ENCODE assay signal across 9 cellular contexts in genomic region chr20:45345104-45345936, GRCh38. TPM values are rescaled to one million over a fixed set of nuclear protein-coding genes. Genes with fewer than 3 reads are reported as not detected.
DNase-seq lines count a peak whose midpoint lies in the region; ATAC-seq and TF ChIP-seq lines count a peak whose summit lies in the region.
"Had no signal": no experiment of that assay in that cellular context is flagged by ENCODE, and none has a peak within 500 bp of the region (broad histone marks: within the 10 kb centered on the region; RNA-seq: fewer than 3 reads in every experiment).

No MANE protein-coding gene starts in this region.

- TF ChIP-seq RAD21 in Ishikawa (IDR thresholded peaks at IDR 0.05; ENCODE audit: low read depth) = no peak

- H2BK120ac ChIP-seq in neuronal stem cell (ENCODE audit: low read depth, low read length) = no peak overlapping the region

- H2AK5ac ChIP-seq in neuronal stem cell (ENCODE audit: low read depth, low read length) = no peak overlapping the region

- H3K9me3 ChIP-seq in mucosa of rectum (ENCODE audit: control insufficient read depth in 2 of 2, low read length in 2 of 2) = no peaks in the 10 kb centered on the region
- no peaks in the 10 kb centered on the region for H3K9me3 ChIP-seq in neuronal stem cell (replicated peaks in 1 of 2; ENCODE audit: control insufficient read depth in 2 of 2, insufficient read depth in 1 of 2, low read depth in 1 of 2, low read length in 2 of 2)

- H3K4me2 ChIP-seq in neuronal stem cell (ENCODE audit: insufficient read depth, low read length, poor library complexity, severe bottlenecking) = no peak overlapping the region

- CTCF ChIA-PET in AG04449 (lab: Yijun Ruan, JAX) = interaction anchor here (1.9 to 5.9 kb wide), 5 partner anchors 10 to 92 kb away, joined by 6 to 60 read pairs (median 17); partner anchors contain the start of gene SYS1

- no peak overlapping the region for H2BK15ac ChIP-seq in neuronal stem cell (ENCODE audit: low read length)

- no peak overlapping the region for H2BK12ac ChIP-seq in neuronal stem cell (ENCODE audit: low read length)

- H4K8ac ChIP-seq in neuronal stem cell (ENCODE audit: low read depth, low read length) = no peak overlapping the region

- no peak for ATAC-seq in GM19397 (IDR thresholded peaks at IDR 0.05; ENCODE audit: unreplicated experiment)
- no peak for ATAC-seq in GM21825 (IDR thresholded peaks at IDR 0.05; ENCODE audit: unreplicated experiment)
- ATAC-seq: activated CD4-positive, CD25-positive, alpha-beta regulatory T cell treated with anti-CD3 and anti-CD28 coated beads, Interleukin-2, amount 50 U/mL, for 24 hours had no signal

- H2AFZ ChIP-seq in neuronal stem cell (ENCODE audit: low read length) = no peak overlapping the region

- H3K27ac ChIP-seq in cingulate gyrus (ENCODE audit: low read depth, low read length) = peak overlapping the region; percentile 13
- H3K27ac ChIP-seq in mucosa of rectum (ENCODE audit: low read depth in 2 of 2, low read length in 2 of 2) = peak overlapping the region; percentile 82 to 91
- no peak overlapping the region for H3K27ac ChIP-seq in neuronal stem cell (replicated peaks; ENCODE audit: low read length)

- peaks cover 61 to 74% of the 10 kb centered on the region in 2 donors for H3K4me1 ChIP-seq in mucosa of rectum (ENCODE audit: control insufficient read depth in 2 of 2, insufficient read depth in 2 of 2, low read length in 2 of 2)
- peaks cover 46 to 47% of the 10 kb centered on the region in 2 donors for H3K4me1 ChIP-seq in neuronal stem cell (ENCODE audit: control insufficient read depth in 2 of 2, insufficient read depth in 1 of 2, low read depth in 1 of 2, low read length in 2 of 2)

- H3K27me3 ChIP-seq in mucosa of rectum (ENCODE audit: control insufficient read depth in 2 of 2, insufficient read depth in 2 of 2, low read length in 2 of 2) (no peaks in the 10 kb centered on the region), neuronal stem cell (ENCODE audit: control insufficient read depth in 3 of 3, insufficient read depth in 3 of 3, low read depth in 1 of 3, low read length in 3 of 3) (peaks cover 0 to 32% (median 0%) of the 10 kb centered on the region in 3 experiments)

- H2BK5ac ChIP-seq in neuronal stem cell (ENCODE audit: low read length) = no peak overlapping the region

- TF ChIP-seq EP300 in Ishikawa (IDR thresholded peaks at IDR 0.05; ENCODE audit: borderline replicate concordance) = peak; percentile 85; the same call in 1 of the 2 replicates

- H3K9ac ChIP-seq in mucosa of rectum (ENCODE audit: low read depth in 1 of 2, low read length in 2 of 2) (peak overlapping the region; percentile 91 to 96), neuronal stem cell (ENCODE audit: low read depth, low read length, poor library complexity) (no peak overlapping the region)

- H3K36me3 ChIP-seq in mucosa of rectum (ENCODE audit: control insufficient read depth in 2 of 2, insufficient read depth in 2 of 2, low read length in 2 of 2) (peaks cover 0 to 3% of the 10 kb centered on the region in 2 donors), neuronal stem cell (replicated peaks in 1 of 2; ENCODE audit: control insufficient read depth in 2 of 2, insufficient read depth in 2 of 2, low read length in 2 of 2) (no peaks in the 10 kb centered on the region)

- no peak overlapping the region for H3K4ac ChIP-seq in neuronal stem cell (ENCODE audit: low read length)

- no peaks in the 10 kb centered on the region for H3K79me1 ChIP-seq in neuronal stem cell (ENCODE audit: low read depth, low read length)

- no peak overlapping the region for H3K23ac ChIP-seq in neuronal stem cell (ENCODE audit: low read depth, low read length, poor library complexity)

- H3K4me3 ChIP-seq in AG04449 (ENCODE audit: low read depth, low read length) (peak overlapping the region; percentile 84), mucosa of rectum (ENCODE audit: low read length in 2 of 2) (peak overlapping the region; percentile 79 to 94), neuronal stem cell (ENCODE audit: low read length in 2 of 2) (no peak overlapping the region)

- no peak for TF ChIP-seq CTCF in AG04449 (IDR thresholded peaks at IDR 0.05; ENCODE audit: insufficient read depth, low read length, missing control alignments)

- no peak for DNase-seq in AG04449 (ENCODE audit: low read depth, low spot score)
- no peak for DNase-seq in activated CD4-positive, alpha-beta T cell treated with anti-CD3 and anti-CD28 coated beads for 4 hours
- DNase-seq in neuronal stem cell (ENCODE audit: low spot score) = no peak

- POLR2A ChIA-PET in AG04449 (lab: Yijun Ruan, JAX) = interaction anchor here (0.8 to 6.1 kb wide), 5 partner anchors 8 to 434 kb away, joined by 3 to 91 read pairs (median 3); partner anchors contain the start of gene SYS1

- H3K14ac ChIP-seq in neuronal stem cell (ENCODE audit: low read length) = no peak overlapping the region

- no CpG with 5 or more reads among the region's 9 CpGs for WGBS in neuronal stem cell (ENCODE audit: extremely low coverage in 2 of 2, insufficient read length in 2 of 2, insufficient replicate concordance in 1 of 2), 2 donors

- H3K18ac ChIP-seq in neuronal stem cell (ENCODE audit: low read length) = no peak overlapping the region

- H4K91ac ChIP-seq in neuronal stem cell (ENCODE audit: low read depth, low read length, poor library complexity) = no peak overlapping the region

TF ChIP-seq in Ishikawa, 13 proteins besides CTCF, POLR2A, EP300 and RAD21:
- peak; percentile 43; the same call in 1 of the 2 replicates for TF ChIP-seq FOXM1 (IDR thresholded peaks at IDR 0.05; ENCODE audit: borderline replicate concordance, low read depth)
- TF ChIP-seq REST (IDR thresholded peaks at IDR 0.05; ENCODE audit: low read depth) = no peak
- peak; percentile 62 for TF ChIP-seq ZBTB7A (IDR thresholded peaks at IDR 0.05; ENCODE audit: low read depth)
- TF ChIP-seq TAF1 (IDR thresholded peaks at IDR 0.05; ENCODE audit: low read depth) = no peak
- TF ChIP-seq TEAD4 (IDR thresholded peaks at IDR 0.05) = peak; percentile 91
- peak; percentile 93 for TF ChIP-seq NFIC (IDR thresholded peaks at IDR 0.05)
- TF ChIP-seq USF1 (IDR thresholded peaks at IDR 0.05) = no peak
- TF ChIP-seq CEBPB (IDR thresholded peaks at IDR 0.05) = no peak
- no peak for TF ChIP-seq CREB1 (IDR thresholded peaks at IDR 0.05; ENCODE audit: low read depth)
- TF ChIP-seq EGR1 (IDR thresholded peaks at IDR 0.05) = peak; percentile 36
- TF ChIP-seq YY1 (IDR thresholded peaks at IDR 0.05; ENCODE audit: low read depth) = peak; percentile 73
- peak; percentile 89 for TF ChIP-seq TCF12 (IDR thresholded peaks at IDR 0.05; ENCODE audit: low read depth)
- TF ChIP-seq MAX (IDR thresholded peaks at IDR 0.05) = peak; percentile 40

RNA-seq across cellular contexts. Expression of gene SDC4, which starts 2.9 kb away (rescaled TPM):
- 13.8 TPM for polyA plus RNA-seq in neuronal stem cell (2013, experiment 1 of 2)
- polyA plus RNA-seq in neuronal stem cell (2013, experiment 2 of 2) = 15.1 TPM

RNA-seq across cellular contexts. Expression of gene SYS1, which starts 17.6 kb away (rescaled TPM):
- polyA plus RNA-seq in neuronal stem cell (2013, experiment 1 of 2) = 16.8 TPM
- polyA plus RNA-seq in neuronal stem cell (2013, experiment 2 of 2) = 16.4 TPM

RNA-seq across cellular contexts. Expression of gene TP53TG5, which starts 32.8 kb away (rescaled TPM):
- polyA plus RNA-seq in neuronal stem cell (2013, experiment 1 of 2) = 0.25 TPM
- 0.30 TPM for polyA plus RNA-seq in neuronal stem cell (2013, experiment 2 of 2)

RNA-seq across cellular contexts. Expression of gene MATN4, which starts 37.2 kb away (rescaled TPM):
- polyA plus RNA-seq in neuronal stem cell (2013, experiment 1 of 2) = 0.11 TPM
- polyA plus RNA-seq in neuronal stem cell (2013, experiment 2 of 2) = 0.18 TPM

RNA-seq across cellular contexts. Expression of gene RBPJL, which starts 38.7 kb away (rescaled TPM):
- polyA plus RNA-seq in neuronal stem cell (2013, experiment 1 of 2) = not detected
- polyA plus RNA-seq in neuronal stem cell (2013, experiment 2 of 2) = 0.04 TPM

Comparison
In these comparisons a context has a peak if more than half of its experiments do, and no peak if none do; other contexts are left out.
1. H3K4me3 ChIP-seq: peak in AG04449 (single experiment) and mucosa of rectum (2 of 2); none in neuronal stem cell (0 of 2).